1 cellular context compared by ENCODE assay signal in the genomic region with DNA sequence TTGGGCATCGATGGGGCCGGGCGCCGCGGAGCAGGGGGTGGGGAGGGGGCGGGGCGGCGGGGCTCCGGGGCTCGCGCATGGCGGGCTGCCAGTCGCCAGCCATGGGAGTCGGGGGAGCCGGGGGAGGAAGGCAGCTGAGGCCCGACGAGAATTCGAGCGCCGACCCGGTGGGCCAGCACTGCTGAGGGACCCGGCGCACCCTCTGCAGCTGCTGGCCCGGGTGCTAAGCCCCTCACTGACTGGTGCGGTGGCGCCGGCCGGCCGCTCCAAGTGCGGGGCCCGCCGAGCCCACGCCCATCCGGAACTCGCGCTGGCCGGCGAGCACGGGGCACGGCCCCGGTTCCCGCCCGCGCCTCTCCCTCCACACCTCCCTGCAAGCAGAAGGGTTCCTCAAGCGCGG.
TF ChIP-seq lines count a peak whose summit lies in the region.

No MANE protein-coding gene starts in this region.

TF ChIP-seq in SK-N-SH treated with all-trans-retinoic acid at 6 μM for 48 hours, 23 proteins besides CTCF, POLR2A, EP300 and RAD21 (continued from another document):
- TF ChIP-seq, protein P1, sequence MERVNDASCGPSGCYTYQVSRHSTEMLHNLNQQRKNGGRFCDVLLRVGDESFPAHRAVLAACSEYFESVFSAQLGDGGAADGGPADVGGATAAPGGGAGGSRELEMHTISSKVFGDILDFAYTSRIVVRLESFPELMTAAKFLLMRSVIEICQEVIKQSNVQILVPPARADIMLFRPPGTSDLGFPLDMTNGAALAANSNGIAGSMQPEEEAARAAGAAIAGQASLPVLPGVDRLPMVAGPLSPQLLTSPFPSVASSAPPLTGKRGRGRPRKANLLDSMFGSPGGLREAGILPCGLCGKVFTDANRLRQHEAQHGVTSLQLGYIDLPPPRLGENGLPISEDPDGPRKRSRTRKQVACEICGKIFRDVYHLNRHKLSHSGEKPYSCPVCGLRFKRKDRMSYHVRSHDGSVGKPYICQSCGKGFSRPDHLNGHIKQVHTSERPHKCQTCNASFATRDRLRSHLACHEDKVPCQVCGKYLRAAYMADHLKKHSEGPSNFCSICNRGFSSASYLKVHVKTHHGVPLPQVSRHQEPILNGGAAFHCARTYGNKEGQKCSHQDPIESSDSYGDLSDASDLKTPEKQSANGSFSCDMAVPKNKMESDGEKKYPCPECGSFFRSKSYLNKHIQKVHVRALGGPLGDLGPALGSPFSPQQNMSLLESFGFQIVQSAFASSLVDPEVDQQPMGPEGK (CRISPR knock-in tag; IDR thresholded peaks at IDR 0.05; ENCODE audit: borderline replicate concordance) = no peak
- TF ChIP-seq ARNTL (CRISPR knock-in tag; IDR thresholded peaks at IDR 0.05; ENCODE audit: borderline replicate concordance, low read depth) (no peak), RARB (CRISPR knock-in tag; IDR thresholded peaks at IDR 0.05) (no peak), PPARA (CRISPR knock-in tag; IDR thresholded peaks at IDR 0.05; ENCODE audit: borderline replicate concordance) (no peak)
